Comparison of ENCODE assay signal across 18 cellular contexts in genomic region chr20:39897058-39897457, GRCh38.
DNase-seq lines count a peak whose midpoint lies in the region; ATAC-seq and TF ChIP-seq lines count a peak whose summit lies in the region.
"Had no signal": no experiment of that assay in that cellular context is flagged by ENCODE, and none has a peak within 500 bp of the region (broad histone marks: within the 10 kb centered on the region; RNA-seq: fewer than 3 reads in every experiment).

No MANE protein-coding gene starts in this region.

- H3K4me3 Mint-ChIP-seq in WTC11 = no peak overlapping the region
- H3K4me3 Mint-ChIP-seq: neural progenitor cell; stimulated activated memory B cell treated with anti-CD40 and anti-IgM and Interleukin-4, amounts not matched to agents 10 μg/mL and 1 μg/mL and 100 μg/mL, for 72 hours had no signal

- H3K27ac ChIP-seq in PC-9 = no peak overlapping the region
- H3K27ac ChIP-seq: body of pancreas, neural progenitor cell, right lobe of liver, VCaP had no signal

- H3K36me3 ChIP-seq in PC-9 (ENCODE audit: low read depth) = no peaks in the 10 kb centered on the region
- H3K36me3 ChIP-seq: neural progenitor cell, right lobe of liver had no signal

- peak overlapping the region; percentile 21; the same call in 1 of the 2 replicates for H3K27ac Mint-ChIP-seq in WTC11
- H3K27ac Mint-ChIP-seq: neural progenitor cell; stimulated activated memory B cell treated with anti-CD40 and anti-IgM and Interleukin-4, amounts not matched to agents 10 μg/mL and 1 μg/mL and 100 μg/mL, for 72 hours had no signal

- peaks cover 3% of the 10 kb centered on the region; the same call in 1 of the 2 replicates for H3K27me3 ChIP-seq in PC-9 (ENCODE audit: insufficient read depth, low read depth)
- H3K27me3 ChIP-seq: body of pancreas, neural progenitor cell, right lobe of liver had no signal

- CTCF ChIA-PET in WTC11 (lab: Charles Lee) (interaction anchor here (0.9 kb wide), 1 partner anchor 23 kb away, joined by 3 read pairs; no protein-coding TSS in a partner anchor), PC-9 (lab: Charles Lee) (no interaction called here)

- H3K36me3 Mint-ChIP-seq in WTC11 = peaks cover 7% of the 10 kb centered on the region
- H3K36me3 Mint-ChIP-seq: neural progenitor cell; stimulated activated memory B cell treated with anti-CD40 and anti-IgM and Interleukin-4, amounts not matched to agents 10 μg/mL and 1 μg/mL and 100 μg/mL, for 72 hours had no signal

- peaks cover 14% of the 10 kb centered on the region for H3K9me3 Mint-ChIP-seq in WTC11
- H3K9me3 Mint-ChIP-seq: neural progenitor cell; stimulated activated memory B cell treated with anti-CD40 and anti-IgM and Interleukin-4, amounts not matched to agents 10 μg/mL and 1 μg/mL and 100 μg/mL, for 72 hours had no signal

- H3K4me3 ChIP-seq in fibroblast of pulmonary artery (replicated peaks; ENCODE audit: low read depth, low read length) (no peak overlapping the region), PC-9 (no peak overlapping the region)
- H3K4me3 ChIP-seq: body of pancreas, neural progenitor cell, right lobe of liver had no signal

- H3F3A ChIP-seq in PC-9 (ENCODE audit: insufficient read depth, low read depth) = no peaks in the 10 kb centered on the region

- intact Hi-C loops in PC-9 (cut with micrococcal nuclease; ENCODE audit: unreplicated experiment) = no loop called here

- ATAC-seq in WTC11 (no peak), GM21515 (IDR thresholded peaks at IDR 0.05; ENCODE audit: unreplicated experiment) (no peak)
- ATAC-seq: body of pancreas; right lobe of liver; stimulated activated memory B cell treated with anti-CD40 and anti-IgM and Interleukin-4, amounts not matched to agents 10 μg/mL and 1 μg/mL and 100 μg/mL, for 72 hours had no signal

- peaks cover 49% of the 10 kb centered on the region for H3K4me1 Mint-ChIP-seq in WTC11
- H3K4me1 Mint-ChIP-seq: neural progenitor cell; stimulated activated memory B cell treated with anti-CD40 and anti-IgM and Interleukin-4, amounts not matched to agents 10 μg/mL and 1 μg/mL and 100 μg/mL, for 72 hours had no signal

- H3K4me2 ChIP-seq in PC-9 = no peak overlapping the region
- H3K4me2 ChIP-seq: neural progenitor cell had no signal

- BruUV-seq in PC-9 (replicated peaks; lab: Mats Ljungman, UMichigan) = no TSS peak

- no peaks in the 10 kb centered on the region for H3K79me2 ChIP-seq in PC-9 (ENCODE audit: low read depth)

- TF ChIP-seq CTCF in WTC11 (IDR thresholded peaks at IDR 0.05) (no peak), fibroblast of pulmonary artery (IDR thresholded peaks at IDR 0.05; ENCODE audit: low read length, missing control alignments) (no peak), PC-9 (conservative IDR thresholded peaks at IDR 0.05) (no peak)

- DNase-seq in GM04503 (ENCODE audit: low read depth) = peak; percentile 74
- no peak for DNase-seq in WTC11 (ENCODE audit: low spot score)
- DNase-seq in fibroblast of pulmonary artery (ENCODE audit: low read depth) = peak; percentile 11
- peak; percentile 79 for DNase-seq in stromal cell of bone marrow (ENCODE audit: low read depth)
- DNase-seq in PC-9 = no peak
- no peak for DNase-seq in stimulated activated CD4-positive, alpha-beta T cell treated with anti-CD3 and anti-CD28 coated beads, Interleukin-15, amount 100 ng/mL, for 24 hours
- DNase-seq: activated CD8-positive, alpha-beta memory T cell treated with anti-CD3 and anti-CD28 coated beads for 24 hours; activated gamma-delta T cell; body of pancreas; effector CD8-positive, alpha-beta T cell; mesendoderm; NCI-H1694; NCI-H446 treated with DMSO at 0.1 percent for 48 hours; right lobe of liver had no signal

- POLR2A ChIA-PET in WTC11 (lab: Charles Lee) (no interaction called here), PC-9 (lab: Charles Lee; ENCODE audit: unreplicated experiment) (no interaction called here)

- no peaks in the 10 kb centered on the region for H3K9me3 ChIP-seq in PC-9 (ENCODE audit: insufficient read depth, low read depth)
- H3K9me3 ChIP-seq: body of pancreas, right lobe of liver had no signal

- H3K4me1 ChIP-seq in PC-9 (replicated peaks; ENCODE audit: insufficient read depth) = no peaks in the 10 kb centered on the region
- H3K4me1 ChIP-seq: body of pancreas had no signal

- no peaks in the 10 kb centered on the region for H3K9me2 ChIP-seq in PC-9 (ENCODE audit: insufficient read depth)

- no peak overlapping the region for H2AFZ ChIP-seq in PC-9
- H2AFZ ChIP-seq: neural progenitor cell had no signal

- H3K27me3 Mint-ChIP-seq in WTC11 (ENCODE audit: low read depth) = no peaks in the 10 kb centered on the region

- H4K20me1 ChIP-seq in PC-9 (ENCODE audit: insufficient read depth) = no peaks in the 10 kb centered on the region

TF ChIP-seq in WTC11, 78 proteins besides CTCF, POLR2A, EP300 and RAD21:
- TF ChIP-seq CBFB (CRISPR knock-in tag; IDR thresholded peaks at IDR 0.05; ENCODE audit: low read depth) = no peak
- no peak for TF ChIP-seq PREB (CRISPR knock-in tag; IDR thresholded peaks at IDR 0.05; ENCODE audit: borderline replicate concordance)
- TF ChIP-seq TCF7 (CRISPR knock-in tag; IDR thresholded peaks at IDR 0.05; ENCODE audit: low read depth) = no peak
- TF ChIP-seq ZNF121 (CRISPR knock-in tag; IDR thresholded peaks at IDR 0.05) = no peak
- TF ChIP-seq MYBL2 (CRISPR knock-in tag; IDR thresholded peaks at IDR 0.05) = no peak
- no peak for TF ChIP-seq NFATC4 (CRISPR knock-in tag; IDR thresholded peaks at IDR 0.05)
- no peak for TF ChIP-seq ZBTB21 (CRISPR knock-in tag; IDR thresholded peaks at IDR 0.05; ENCODE audit: borderline replicate concordance)
- TF ChIP-seq, protein P1, sequence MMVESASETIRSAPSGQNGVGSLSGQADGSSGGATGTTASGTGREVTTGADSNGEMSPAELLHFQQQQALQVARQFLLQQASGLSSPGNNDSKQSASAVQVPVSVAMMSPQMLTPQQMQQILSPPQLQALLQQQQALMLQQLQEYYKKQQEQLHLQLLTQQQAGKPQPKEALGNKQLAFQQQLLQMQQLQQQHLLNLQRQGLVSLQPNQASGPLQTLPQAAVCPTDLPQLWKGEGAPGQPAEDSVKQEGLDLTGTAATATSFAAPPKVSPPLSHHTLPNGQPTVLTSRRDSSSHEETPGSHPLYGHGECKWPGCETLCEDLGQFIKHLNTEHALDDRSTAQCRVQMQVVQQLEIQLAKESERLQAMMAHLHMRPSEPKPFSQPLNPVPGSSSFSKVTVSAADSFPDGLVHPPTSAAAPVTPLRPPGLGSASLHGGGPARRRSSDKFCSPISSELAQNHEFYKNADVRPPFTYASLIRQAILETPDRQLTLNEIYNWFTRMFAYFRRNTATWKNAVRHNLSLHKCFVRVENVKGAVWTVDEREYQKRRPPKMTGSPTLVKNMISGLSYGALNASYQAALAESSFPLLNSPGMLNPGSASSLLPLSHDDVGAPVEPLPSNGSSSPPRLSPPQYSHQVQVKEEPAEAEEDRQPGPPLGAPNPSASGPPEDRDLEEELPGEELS (CRISPR knock-in tag; IDR thresholded peaks at IDR 0.05) = no peak
- TF ChIP-seq ZNF423 (CRISPR knock-in tag; IDR thresholded peaks at IDR 0.05) = no peak
- no peak for TF ChIP-seq FOXP1 (CRISPR knock-in tag; IDR thresholded peaks at IDR 0.05; ENCODE audit: borderline replicate concordance)
- TF ChIP-seq ETV6 (CRISPR knock-in tag; IDR thresholded peaks at IDR 0.05) = no peak
- TF ChIP-seq IRF2 (CRISPR knock-in tag; IDR thresholded peaks at IDR 0.05; ENCODE audit: borderline replicate concordance, low read depth) = no peak

Comparison
In these comparisons a context has a peak if more than half of its experiments do, and no peak if none do; other contexts are left out.
1. DNase-seq: peak in GM04503 (single experiment), fibroblast of pulmonary artery (single experiment) and stromal cell of bone marrow (single experiment); none in WTC11 (single experiment), PC-9 (0 of 2) and stimulated activated CD4-positive, alpha-beta T cell treated with anti-CD3 and anti-CD28 coated beads, Interleukin-15, amount 100 ng/mL, for 24 hours (single experiment).